In the genomic region with DNA sequence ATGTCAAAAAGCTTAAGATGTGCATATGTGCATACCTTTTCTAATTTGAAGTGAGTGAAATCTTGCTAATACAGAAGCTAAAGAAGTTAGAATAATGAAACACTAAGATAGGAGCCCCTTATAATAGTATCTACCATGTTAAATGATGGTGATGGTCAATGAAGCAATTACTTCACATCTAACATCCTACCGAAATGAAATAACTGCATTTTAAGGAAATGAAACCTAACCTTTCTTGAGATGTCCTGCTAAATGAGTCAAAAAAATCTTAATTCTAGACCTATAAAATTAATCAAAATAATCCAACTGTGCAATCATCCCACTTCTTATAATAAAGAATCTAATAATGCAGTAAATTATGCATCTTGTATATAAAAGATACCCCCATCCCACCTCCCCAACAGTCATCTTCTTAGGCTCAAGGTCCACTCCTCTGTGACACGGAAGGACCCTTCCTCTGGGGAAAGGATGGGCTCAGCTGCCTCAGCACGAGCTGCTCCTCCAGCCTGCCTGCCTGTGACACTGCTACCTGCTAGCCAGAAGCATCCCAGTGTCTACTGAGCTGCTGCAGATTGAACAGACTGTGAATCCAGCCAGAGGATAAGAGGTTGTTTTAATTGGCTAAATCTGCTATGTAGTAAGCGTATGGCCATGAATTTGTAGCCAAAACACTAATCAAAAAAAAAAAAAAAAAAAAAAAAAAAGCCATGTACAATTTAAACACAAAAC, we compare ENCODE assay signal across 20 cellular contexts.
"Had no signal": no experiment of that assay in that cellular context is flagged by ENCODE, and none has a peak within 500 bp of the region (broad histone marks: within the 10 kb centered on the region; RNA-seq: fewer than 3 reads in every experiment).

No MANE protein-coding gene starts in this region.

- ATAC-seq: activated CD8-positive, alpha-beta T cell treated with anti-CD3 and anti-CD28 coated beads, Interleukin-2, amount 10 ng/mL, durations not matched to agents 7 days and 5 days; left lobe of liver; right cardiac atrium had no signal

- H3K36me3 ChIP-seq: esophagus muscularis mucosa, prostate gland, transverse colon had no signal

- H3K4me1 ChIP-seq: transverse colon had no signal

- H3K9me3 ChIP-seq: esophagus muscularis mucosa, prostate gland, transverse colon had no signal

- H3K27me3 ChIP-seq: esophagus muscularis mucosa, transverse colon had no signal

- H3K27ac ChIP-seq: esophagus muscularis mucosa, skin epidermis, transverse colon had no signal

- H3K4me3 ChIP-seq: esophagus muscularis mucosa, prostate gland, skin epidermis, transverse colon had no signal

- DNase-seq: activated CD4-positive, alpha-beta T cell treated with anti-CD3 and anti-CD28 coated beads, Interleukin-2, amount 10 ng/mL, durations not matched to agents 24 days and 14 days; activated CD4-positive, CD25-positive, alpha-beta regulatory T cell; activated CD8-positive, alpha-beta memory T cell treated with anti-CD3 and anti-CD28 coated beads, Interleukin-2, amount 50 U/mL, for 4 hours; activated CD8-positive, alpha-beta T cell treated with anti-CD3 and anti-CD28 coated beads, Interleukin-2, amount 10 ng/mL, durations not matched to agents 7 days and 5 days; activated effector memory CD4-positive, alpha-beta T cell treated with anti-CD3 and anti-CD28 coated beads, Interleukin-2, amount 50 U/mL, for 16 hours; activated T-cell treated with anti-CD3 and anti-CD28 coated beads, Interleukin-2, amount 50 U/mL, for 48 hours; central memory CD4-positive, alpha-beta T cell; cortex of kidney; effector CD4-positive, alpha-beta T cell; hippocampal formation; midbrain; right cardiac atrium; stimulated activated CD4-positive, alpha-beta T cell treated with anti-CD3 and anti-CD28 coated beads, Interleukin-15, amount 100 ng/mL, for 24 hours; stimulated activated CD4-positive, alpha-beta T cell treated with anti-CD3 and anti-CD28 coated beads, Interleukin-4, amount 100 ng/mL, for 1 hour; stimulated activated naive CD4-positive, alpha-beta T cell treated with Interleukin-2 at 50 U/mL for 16 hours; transverse colon had no signal
